In genomic region chr22:22068025-22068424, GRCh38 we compare ENCODE assay signal across 23 cellular contexts.
"Had no signal": no experiment of that assay in that cellular context is flagged by ENCODE, and none has a peak within 500 bp of the region (broad histone marks: within the 10 kb centered on the region; RNA-seq: fewer than 3 reads in every experiment).

No MANE protein-coding gene starts in this region.

- FAIRE-seq: HTR-8/SVneo had no signal

- H3K27ac ChIP-seq: HL-60, RWPE1 had no signal

- H3K27ac Mint-ChIP-seq: IgD-negative memory B cell had no signal

- ATAC-seq: Panc1, PC-3, SK-N-SH treated with all-trans-retinoic acid at 6 μM for 48 hours had no signal

- H3K4me3 Mint-ChIP-seq: IgD-negative memory B cell had no signal

- DNase-seq: KBM-7, MV-4-11, NCI-H1092, NCI-H1105 treated with DMSO at 0.1 percent for 48 hours, NCI-H1417 treated with DMSO at 0.1 percent for 48 hours, NCI-H146, NCI-H1694 treated with DMSO at 0.1 percent for 48 hours, NCI-H1930, NCI-H2081, NCI-H2107, NCI-H2171 treated with DMSO at 0.1 percent for 48 hours, NCI-H345, NCI-H446 treated with DMSO at 0.1 percent for 48 hours, NCI-H526 treated with DMSO at 0.1 percent for 48 hours, NCI-H748 treated with DMSO at 0.1 percent for 48 hours, PC-3, SHP77 had no signal

- H3K9me3 Mint-ChIP-seq: IgD-negative memory B cell had no signal
